9 cellular contexts compared by ENCODE assay signal in genomic region chr10:14008648-14009072, GRCh38.
DNase-seq lines count a peak whose midpoint lies in the region; ATAC-seq and TF ChIP-seq lines count a peak whose summit lies in the region.
"Had no signal": no experiment of that assay in that cellular context is flagged by ENCODE, and none has a peak within 500 bp of the region (broad histone marks: within the 10 kb centered on the region; RNA-seq: fewer than 3 reads in every experiment).

No MANE protein-coding gene starts in this region.

- TF ChIP-seq CTCF in prostate gland (IDR thresholded peaks at IDR 0.05) = no peak

- H3K4me3 Mint-ChIP-seq in activated CD4-positive, alpha-beta T cell treated with anti-CD3 and anti-CD28 coated beads, Interleukin-2, amount 10 ng/mL, durations not matched to agents 24 days and 14 days = peak overlapping the region; percentile 82
- H3K4me3 Mint-ChIP-seq in activated T-helper 1 cell treated with anti-CD3 and anti-CD28 coated beads, Interleukin-12 subunit alpha, Interleukin-12 subunit beta, Interleukin-2, Interleukin-4 antibody, amounts not matched to agents 30 ng/mL and 10 ng/mL and 1 ng/mL, durations not matched to agents 14 hours and 24 hours and 36 hours = peak overlapping the region; percentile 81

- H3K4me1 ChIP-seq in right cardiac atrium (ENCODE audit: control insufficient read depth, insufficient read depth, low read length) (peaks cover 4% of the 10 kb centered on the region), prostate gland (replicated peaks) (no peaks in the 10 kb centered on the region)

- peak overlapping the region; percentile 58 for H3K27ac Mint-ChIP-seq in activated CD4-positive, alpha-beta T cell treated with anti-CD3 and anti-CD28 coated beads, Interleukin-2, amount 10 ng/mL, durations not matched to agents 24 days and 14 days
- H3K27ac Mint-ChIP-seq in activated T-helper 1 cell treated with anti-CD3 and anti-CD28 coated beads, Interleukin-12 subunit alpha, Interleukin-12 subunit beta, Interleukin-2, Interleukin-4 antibody, amounts not matched to agents 30 ng/mL and 10 ng/mL and 1 ng/mL, durations not matched to agents 14 hours and 24 hours and 36 hours = no peak overlapping the region

- intact Hi-C loops in activated CD4-positive, alpha-beta T cell treated with anti-CD3 and anti-CD28 coated beads, Interleukin-2, amount 10 ng/mL, durations not matched to agents 24 days and 14 days (cut with micrococcal nuclease) = loop anchor here (1.0 to 5.0 kb wide), 4 partner anchors 176 to 640 kb away; partner anchors contain the start of gene PRPF18
- intact Hi-C loops in activated T-helper 1 cell treated with anti-CD3 and anti-CD28 coated beads, Interleukin-12 subunit alpha, Interleukin-12 subunit beta, Interleukin-2, Interleukin-4 antibody, amounts not matched to agents 30 ng/mL and 10 ng/mL and 1 ng/mL, durations not matched to agents 14 hours and 24 hours and 36 hours (cut with micrococcal nuclease) = loop anchor here (1.0 kb wide), 4 partner anchors 177 to 422 kb away; partner anchors contain the start of gene PRPF18
- intact Hi-C loops in right cardiac atrium (cut with DNase I) = no loop called here
- intact Hi-C loops in prostate gland (cut with DNase I) = no loop called here

- ATAC-seq in right cardiac atrium = no peak
- ATAC-seq: left colon had no signal

- no peaks in the 10 kb centered on the region for H3K9me3 ChIP-seq in right cardiac atrium (ENCODE audit: control insufficient read depth, low read length)
- H3K9me3 ChIP-seq in prostate gland = no peaks in the 10 kb centered on the region

- no peaks in the 10 kb centered on the region for H3K27me3 ChIP-seq in right cardiac atrium (ENCODE audit: control insufficient read depth, insufficient read depth)
- H3K27me3 ChIP-seq in prostate gland (replicated peaks; ENCODE audit: insufficient read depth) = no peaks in the 10 kb centered on the region

- H3K4me3 ChIP-seq in right cardiac atrium (ENCODE audit: low read length) (peak overlapping the region; percentile 37), prostate gland (peak overlapping the region in 1 of 2 donors; percentile 1)

- H3K27ac ChIP-seq in right cardiac atrium (ENCODE audit: low read length) = no peak overlapping the region
- no peak overlapping the region for H3K27ac ChIP-seq in prostate gland

- peaks cover 21% of the 10 kb centered on the region for H3K27me3 Mint-ChIP-seq in activated CD4-positive, alpha-beta T cell treated with anti-CD3 and anti-CD28 coated beads, Interleukin-2, amount 10 ng/mL, durations not matched to agents 24 days and 14 days
- peaks cover 17% of the 10 kb centered on the region for H3K27me3 Mint-ChIP-seq in activated T-helper 1 cell treated with anti-CD3 and anti-CD28 coated beads, Interleukin-12 subunit alpha, Interleukin-12 subunit beta, Interleukin-2, Interleukin-4 antibody, amounts not matched to agents 30 ng/mL and 10 ng/mL and 1 ng/mL, durations not matched to agents 14 hours and 24 hours and 36 hours (ENCODE audit: insufficient read depth)

- no peak for TF ChIP-seq POLR2A in prostate gland (IDR thresholded peaks at IDR 0.05)

- no peaks in the 10 kb centered on the region for H3K36me3 ChIP-seq in prostate gland

- no peaks in the 10 kb centered on the region for H3K36me3 Mint-ChIP-seq in activated CD4-positive, alpha-beta T cell treated with anti-CD3 and anti-CD28 coated beads, Interleukin-2, amount 10 ng/mL, durations not matched to agents 24 days and 14 days (ENCODE audit: low read depth)
- H3K36me3 Mint-ChIP-seq in activated T-helper 1 cell treated with anti-CD3 and anti-CD28 coated beads, Interleukin-12 subunit alpha, Interleukin-12 subunit beta, Interleukin-2, Interleukin-4 antibody, amounts not matched to agents 30 ng/mL and 10 ng/mL and 1 ng/mL, durations not matched to agents 14 hours and 24 hours and 36 hours (ENCODE audit: low read depth) = no peaks in the 10 kb centered on the region

- H3K4me1 Mint-ChIP-seq in activated CD4-positive, alpha-beta T cell treated with anti-CD3 and anti-CD28 coated beads, Interleukin-2, amount 10 ng/mL, durations not matched to agents 24 days and 14 days = peaks cover 28% of the 10 kb centered on the region
- H3K4me1 Mint-ChIP-seq in activated T-helper 1 cell treated with anti-CD3 and anti-CD28 coated beads, Interleukin-12 subunit alpha, Interleukin-12 subunit beta, Interleukin-2, Interleukin-4 antibody, amounts not matched to agents 30 ng/mL and 10 ng/mL and 1 ng/mL, durations not matched to agents 14 hours and 24 hours and 36 hours (ENCODE audit: low read depth) = peaks cover 33% of the 10 kb centered on the region

- WGBS in right cardiac atrium = 48% methylated on average over 9 of the region's 9 CpGs
- WGBS in prostate gland = 40% methylated on average over 9 of the region's 9 CpGs

- H3K9me3 Mint-ChIP-seq in activated CD4-positive, alpha-beta T cell treated with anti-CD3 and anti-CD28 coated beads, Interleukin-2, amount 10 ng/mL, durations not matched to agents 24 days and 14 days = no peaks in the 10 kb centered on the region
- H3K9me3 Mint-ChIP-seq in activated T-helper 1 cell treated with anti-CD3 and anti-CD28 coated beads, Interleukin-12 subunit alpha, Interleukin-12 subunit beta, Interleukin-2, Interleukin-4 antibody, amounts not matched to agents 30 ng/mL and 10 ng/mL and 1 ng/mL, durations not matched to agents 14 hours and 24 hours and 36 hours = no peaks in the 10 kb centered on the region

- no peak for DNase-seq in activated CD4-positive, alpha-beta T cell treated with anti-CD3 and anti-CD28 coated beads, Interleukin-2, amount 10 ng/mL, durations not matched to agents 24 days and 14 days
- no peak for DNase-seq in activated CD4-positive, alpha-beta T cell treated with anti-CD3 and anti-CD28 coated beads, Interleukin-2, amount 50 U/mL, for 4 hours
- DNase-seq in activated T-helper 1 cell treated with anti-CD3 and anti-CD28 coated beads, Interleukin-12 subunit alpha, Interleukin-12 subunit beta, Interleukin-2, Interleukin-4 antibody, amounts not matched to agents 30 ng/mL and 10 ng/mL and 1 ng/mL, durations not matched to agents 14 hours and 24 hours and 36 hours (ENCODE audit: low spot score) = no peak
- DNase-seq in right cardiac atrium = no peak
- peak; percentile 69 for DNase-seq in superior temporal gyrus (ENCODE audit: extremely low spot score)
- DNase-seq in D341Med (ENCODE audit: low spot score) = no peak
- DNase-seq in prostate gland (ENCODE audit: low spot score) = no peak
- DNase-seq in NCI-H446 treated with DMSO at 0.1 percent for 48 hours (lab: John Stamatoyannopoulos, UW) = no peak

Comparison
In these comparisons a context has a peak if more than half of its experiments do, and no peak if none do; other contexts are left out.
1. intact Hi-C loops: an anchor here in activated CD4-positive, alpha-beta T cell treated with anti-CD3 and anti-CD28 coated beads, Interleukin-2, amount 10 ng/mL, durations not matched to agents 24 days and 14 days (1.0 to 5.0 kb wide) and activated T-helper 1 cell treated with anti-CD3 and anti-CD28 coated beads, Interleukin-12 subunit alpha, Interleukin-12 subunit beta, Interleukin-2, Interleukin-4 antibody, amounts not matched to agents 30 ng/mL and 10 ng/mL and 1 ng/mL, durations not matched to agents 14 hours and 24 hours and 36 hours (1.0 kb wide); none called in right cardiac atrium and prostate gland.